Comparison of ENCODE assay signal across 18 cellular contexts in the genomic region with DNA sequence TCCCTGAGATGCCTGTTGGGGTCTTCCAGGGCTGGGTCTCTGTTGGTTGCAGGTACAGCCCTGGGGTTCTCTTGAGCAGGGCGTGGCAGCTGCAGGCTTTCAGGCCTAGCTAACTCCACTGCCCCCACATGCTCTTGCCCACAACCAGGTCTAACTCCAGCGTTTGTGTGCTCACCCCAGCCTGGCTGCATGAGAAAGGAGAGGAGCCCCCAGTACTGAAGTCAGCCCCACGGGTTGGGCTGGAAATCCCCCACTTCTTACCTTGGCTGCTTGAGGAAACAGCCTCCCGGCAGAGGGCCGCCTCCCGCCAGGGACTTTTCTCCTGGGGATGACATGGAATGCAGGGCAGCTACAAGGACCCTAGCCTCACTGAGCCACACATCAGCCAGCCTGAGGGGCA. TPM values are rescaled to one million over a fixed set of nuclear protein-coding genes. Genes with fewer than 3 reads are reported as not detected.
DNase-seq lines count a peak whose midpoint lies in the region; ATAC-seq, FAIRE-seq and TF ChIP-seq lines count a peak whose summit lies in the region.
"Had no signal": no experiment of that assay in that cellular context is flagged by ENCODE, and none has a peak within 500 bp of the region (broad histone marks: within the 10 kb centered on the region; RNA-seq: fewer than 3 reads in every experiment).

No MANE protein-coding gene starts in this region.

- no peak overlapping the region for H3K27ac ChIP-seq in IMR-90 (ENCODE audit: insufficient read depth, low read length)
- H3K27ac ChIP-seq in H1 (ENCODE audit: low read depth, low read length): no peak overlapping the region
- H3K27ac ChIP-seq in vagina: no peak overlapping the region
- H3K27ac ChIP-seq: 22Rv1, KMS-11 had no signal

- H3K9me3 ChIP-seq in IMR-90 (ENCODE audit: control insufficient read depth, insufficient read depth, low read length): no peaks in the 10 kb centered on the region
- no peaks in the 10 kb centered on the region for H3K9me3 ChIP-seq in H1 (ENCODE audit: insufficient read depth in 2 of 2, low read depth in 1 of 2, low read length in 1 of 2)
- no peaks in the 10 kb centered on the region for H3K9me3 ChIP-seq in vagina

- no TSS peak for BruUV-seq in IMR-90 (replicated peaks; lab: Mats Ljungman, UMichigan)

- H3K4me2 ChIP-seq in IMR-90 (ENCODE audit: low read depth, low read length) (no peak overlapping the region), H1 (ENCODE audit: insufficient read depth in 1 of 2, low read depth in 2 of 2, low read length in 2 of 2) (no peak overlapping the region)
- H3K4me2 ChIP-seq: KMS-11 had no signal

- TF ChIP-seq CTCF in IMR-90 (conservative IDR thresholded peaks at IDR 0.05; ENCODE audit: low read depth, low read length): no peak
- TF ChIP-seq CTCF in H1 (IDR thresholded peaks at IDR 0.05; ENCODE audit: control extremely low read depth in 1 of 3, insufficient read depth in 1 of 3, low read depth in 1 of 3, low read length in 3 of 3): no peak
- TF ChIP-seq CTCF in vagina (IDR thresholded peaks at IDR 0.05): no peak

- H4K5ac ChIP-seq in IMR-90 (ENCODE audit: low read depth, low read length) (no peak overlapping the region), H1 (ENCODE audit: insufficient read length, low read depth, low read length) (no peak overlapping the region)

- H3K9me3 Mint-ChIP-seq in activated naive CD8-positive, alpha-beta T cell treated with anti-CD3 and anti-CD28 coated beads, Interleukin-2, amount 50 U/mL, for 24 hours: no peaks in the 10 kb centered on the region
- no peaks in the 10 kb centered on the region for H3K9me3 Mint-ChIP-seq in activated naive CD8-positive, alpha-beta T cell treated with anti-CD3 and anti-CD28 coated beads for 36 hours
- H3K9me3 Mint-ChIP-seq: HFFc6 had no signal

- H3K4me1 Mint-ChIP-seq in activated naive CD8-positive, alpha-beta T cell treated with anti-CD3 and anti-CD28 coated beads, Interleukin-2, amount 50 U/mL, for 24 hours: peaks cover 3% of the 10 kb centered on the region
- peaks cover 8% of the 10 kb centered on the region for H3K4me1 Mint-ChIP-seq in activated naive CD8-positive, alpha-beta T cell treated with anti-CD3 and anti-CD28 coated beads for 36 hours

- H3K4me1 ChIP-seq in IMR-90 (ENCODE audit: control insufficient read depth, insufficient read depth, low read length) (peaks cover 2% of the 10 kb centered on the region; the same call in 1 of the 2 replicates), H1 (replicated peaks in 1 of 4; ENCODE audit: control insufficient read depth in 3 of 4, insufficient read depth in 4 of 4, low read length in 3 of 4) (peaks cover 0 to 27% (median 11%) of the 10 kb centered on the region in 4 experiments; a peak in 4 of 7 replicates), vagina (peaks cover 13% of the 10 kb centered on the region)

- no peak for FAIRE-seq in H1 (lab: Jason Lieb, UNC)

- H2BK12ac ChIP-seq in H1 (ENCODE audit: low read depth, low read length): no peak overlapping the region

- H3K36me3 Mint-ChIP-seq in activated naive CD8-positive, alpha-beta T cell treated with anti-CD3 and anti-CD28 coated beads, Interleukin-2, amount 50 U/mL, for 24 hours (ENCODE audit: low read depth): no peaks in the 10 kb centered on the region
- no peaks in the 10 kb centered on the region for H3K36me3 Mint-ChIP-seq in activated naive CD8-positive, alpha-beta T cell treated with anti-CD3 and anti-CD28 coated beads for 36 hours
- H3K36me3 Mint-ChIP-seq: CD4-positive, CD25-positive, alpha-beta regulatory T cell had no signal

- POLR2A ChIA-PET in IMR-90 (lab: Charles Lee; ENCODE audit: unreplicated experiment): no interaction called here
- POLR2A ChIA-PET in H1 (lab: Charles Lee; ENCODE audit: partially characterized antibody): interaction anchor here (1.4 to 11.5 kb wide), 3 partner anchors 15 to 46 kb away, joined by 3 to 209 read pairs (median 105); a partner anchor contains a TSS

- no peak overlapping the region for H3K14ac ChIP-seq in IMR-90 (replicated peaks; ENCODE audit: low read depth, low read length)
- H3K14ac ChIP-seq in H1 (ENCODE audit: insufficient read length): no peak overlapping the region

- no peaks in the 10 kb centered on the region for H3K27me3 Mint-ChIP-seq in activated naive CD8-positive, alpha-beta T cell treated with anti-CD3 and anti-CD28 coated beads, Interleukin-2, amount 50 U/mL, for 24 hours
- no peaks in the 10 kb centered on the region for H3K27me3 Mint-ChIP-seq in activated naive CD8-positive, alpha-beta T cell treated with anti-CD3 and anti-CD28 coated beads for 36 hours
- H3K27me3 Mint-ChIP-seq: CD4-positive, CD25-positive, alpha-beta regulatory T cell had no signal

- H4K20me1 ChIP-seq in IMR-90 (ENCODE audit: insufficient read depth, low read length) (no peaks in the 10 kb centered on the region), H1 (replicated peaks in 1 of 2; ENCODE audit: control insufficient read depth in 1 of 2, insufficient read depth in 2 of 2, low read length in 2 of 2) (no peaks in the 10 kb centered on the region)

- H3K36me3 ChIP-seq in IMR-90 (ENCODE audit: control insufficient read depth, insufficient read depth, low read length) (no peaks in the 10 kb centered on the region), H1 (ENCODE audit: control insufficient read depth in 2 of 4, insufficient read depth in 4 of 4, low read length in 3 of 4) (no peaks in the 10 kb centered on the region), vagina (no peaks in the 10 kb centered on the region)

- no peak overlapping the region for H2BK15ac ChIP-seq in IMR-90 (ENCODE audit: low read depth, low read length)
- H2BK15ac ChIP-seq in H1 (ENCODE audit: low read length): 0 out of 2 replicates have a peak overlapping the region, but pooled peaks have one; percentile 81

- H2AK5ac ChIP-seq in IMR-90 (ENCODE audit: low read depth, low read length) (no peak overlapping the region), H1 (ENCODE audit: low read depth, low read length) (no peak overlapping the region)

- CTCF ChIA-PET in IMR-90 (lab: Yijun Ruan, JAX) (no interaction called here), H1 (lab: Charles Lee; ENCODE audit: partially characterized antibody) (interaction anchor here (0.7 to 20.6 kb wide), 7 partner anchors 10 to 107 kb away, joined by 3 to 619 read pairs (median 11); a partner anchor contains a TSS)

- 87% methylated on average over 5 of the region's 6 CpGs; no CpG with 5 or more reads in 1 of the 2 experiments for WGBS in IMR-90 (ENCODE audit: extremely low coverage in 2 of 2, insufficient read length in 1 of 2), 2 experiments
- WGBS in H1 (ENCODE audit: extremely low coverage in 1 of 2, insufficient coverage in 1 of 2, insufficient read length in 1 of 2, insufficient replicate concordance in 2 of 2, low coverage in 1 of 2, low lambda C conversion rate in 2 of 2, missing lambda C conversion rate in 1 of 2), 2 experiments: 72% methylated on average over 5 of the region's 6 CpGs; no CpG with 5 or more reads in 1 of the 2 experiments

- H3K9me1 ChIP-seq in IMR-90 (ENCODE audit: insufficient read depth, low read length): peaks cover 4% of the 10 kb centered on the region

- H2BK120ac ChIP-seq in IMR-90 (ENCODE audit: low read depth, low read length) (no peak overlapping the region), H1 (replicated peaks; ENCODE audit: low read depth, low read length) (no peak overlapping the region)

- intact Hi-C loops in IMR-90 (cut with micrococcal nuclease): no loop called here
- intact Hi-C loops in vagina (cut with DNase I): no loop called here

- TF ChIP-seq EP300 in H1 (IDR thresholded peaks at IDR 0.05; ENCODE audit: borderline replicate concordance in 1 of 2, low read depth in 2 of 2, low read length in 2 of 2): no peak

- H2AFZ ChIP-seq in IMR-90 (replicated peaks; ENCODE audit: low read length, poor library complexity): no peak overlapping the region
- no peak overlapping the region for H2AFZ ChIP-seq in H1 (ENCODE audit: low read length)

- in situ Hi-C loops in IMR-90 (cut with MboI; ENCODE audit: low sequenced_read_pairs): no loop called here

- peak overlapping the region; percentile 67 for H2AK9ac ChIP-seq in IMR-90 (replicated peaks; ENCODE audit: low read depth, low read length, poor library complexity)

- no peak for TF ChIP-seq POLR2A in IMR-90 (IDR thresholded peaks at IDR 0.05; ENCODE audit: low read depth, low read length)
- no peak for TF ChIP-seq POLR2A in H1 (IDR thresholded peaks at IDR 0.05; ENCODE audit: control extremely low read depth in 1 of 2, low read depth in 2 of 2, low read length in 2 of 2)
- no peak for TF ChIP-seq POLR2A in vagina (IDR thresholded peaks at IDR 0.05)

- H3K79me1 ChIP-seq in IMR-90 (ENCODE audit: low read depth in 1 of 2, low read length in 2 of 2): peaks cover 0 to 5% of the 10 kb centered on the region in 2 experiments; a peak in 2 of 4 replicates
- no peaks in the 10 kb centered on the region for H3K79me1 ChIP-seq in H1 (ENCODE audit: low read depth, low read length)

- H4K91ac ChIP-seq in IMR-90 (ENCODE audit: insufficient read depth, low read depth, low read length): no peak overlapping the region
- H4K91ac ChIP-seq in H1 (replicated peaks; ENCODE audit: insufficient read length, low read length): no peak overlapping the region

- H2BK20ac ChIP-seq in IMR-90 (ENCODE audit: low read depth, low read length) (no peak overlapping the region), H1 (ENCODE audit: low read length) (no peak overlapping the region)

- H3K23ac ChIP-seq in IMR-90 (ENCODE audit: low read depth, low read length) (no peak overlapping the region), H1 (ENCODE audit: insufficient read length) (no peak overlapping the region)

- no peak for DNase-seq in activated naive CD8-positive, alpha-beta T cell treated with anti-CD3 and anti-CD28 coated beads, Interleukin-2, amount 50 U/mL, for 24 hours
- no peak for DNase-seq in activated naive CD8-positive, alpha-beta T cell treated with anti-CD3 and anti-CD28 coated beads for 36 hours
- no peak for DNase-seq in IMR-90
- DNase-seq in H1 (ENCODE audit: low read depth in 1 of 2, low spot score in 2 of 2): no peak
- DNase-seq in vagina (ENCODE audit: extremely low spot score in 2 of 2): no peak
- DNase-seq in NOMO-1 treated with DMSO at 0.1 percent for 48 hours (lab: John Stamatoyannopoulos, UW; ENCODE audit: unreplicated experiment): no peak
- no peak for DNase-seq in cerebellar nuclear complex (lab: John Stamatoyannopoulos, UW)
- DNase-seq in NOMO-1 (lab: John Stamatoyannopoulos, UW; ENCODE audit: unreplicated experiment in 2 of 2): no peak
- DNase-seq: Calu3; CD4-positive, CD25-positive, alpha-beta regulatory T cell; DMS79 treated with DMSO at 0.1 percent for 48 hours; EL; GDM1; GOT3; HCEC 1CT; HFFc6 had no signal

- peaks cover 4% of the 10 kb centered on the region; the same call in 1 of the 2 replicates for H3K23me2 ChIP-seq in H1 (ENCODE audit: low read depth, low read length)

- H4K8ac ChIP-seq in IMR-90 (ENCODE audit: low read depth in 2 of 2, low read length in 2 of 2) (no peak overlapping the region), H1 (ENCODE audit: extremely low read depth, insufficient read depth, low read length) (no peak overlapping the region)

- H3K4ac ChIP-seq in IMR-90 (ENCODE audit: low read depth, low read length) (no peak overlapping the region), H1 (replicated peaks; ENCODE audit: insufficient read length, low read depth, low read length) (no peak overlapping the region)

- peak; percentile 12 for ATAC-seq in activated naive CD8-positive, alpha-beta T cell treated with anti-CD3 and anti-CD28 coated beads, Interleukin-2, amount 50 U/mL, for 24 hours
- no peak for ATAC-seq in IMR-90 (ENCODE audit: low read depth)

- no peak for TF ChIP-seq RAD21 in IMR-90 (IDR thresholded peaks at IDR 0.05; ENCODE audit: low read length)
- TF ChIP-seq RAD21 in H1 (IDR thresholded peaks at IDR 0.05 in 1 of 2, conservative IDR thresholded peaks at IDR 0.05 in 1 of 2; ENCODE audit: low read depth in 2 of 2, low read length in 2 of 2): no peak

- H3K18ac ChIP-seq in IMR-90 (ENCODE audit: low read depth, low read length): no peak overlapping the region
- no peak overlapping the region for H3K18ac ChIP-seq in H1 (ENCODE audit: extremely low read depth, low read length)

- H3K27ac Mint-ChIP-seq in activated naive CD8-positive, alpha-beta T cell treated with anti-CD3 and anti-CD28 coated beads, Interleukin-2, amount 50 U/mL, for 24 hours: no peak overlapping the region
- no peak overlapping the region for H3K27ac Mint-ChIP-seq in activated naive CD8-positive, alpha-beta T cell treated with anti-CD3 and anti-CD28 coated beads for 36 hours
- H3K27ac Mint-ChIP-seq: HFFc6 had no signal

- no peak overlapping the region for H3K9ac ChIP-seq in IMR-90 (ENCODE audit: low read depth, low read length)
- H3K9ac ChIP-seq in H1 (replicated peaks in 1 of 4; ENCODE audit: extremely low read depth in 1 of 4, low read depth in 3 of 4, low read length in 3 of 4): no peak overlapping the region
- H3K9ac ChIP-seq: KMS-11 had no signal

- H3K27me3 ChIP-seq in IMR-90 (ENCODE audit: control insufficient read depth, insufficient read depth, low read length) (no peaks in the 10 kb centered on the region), H1 (replicated peaks in 1 of 4; ENCODE audit: control insufficient read depth in 3 of 4, extremely low read depth in 1 of 4, insufficient read depth in 3 of 4, low read length in 3 of 4) (peaks cover 0 to 4% (median 0%) of the 10 kb centered on the region in 4 experiments; a peak in 2 of 7 replicates), vagina (no peaks in the 10 kb centered on the region)

- no peak overlapping the region for H2BK5ac ChIP-seq in IMR-90 (ENCODE audit: low read depth, low read length, poor library complexity, severe bottlenecking)
- 0 out of 2 replicates have a peak overlapping the region, but pooled peaks have one; percentile 8 for H2BK5ac ChIP-seq in H1 (ENCODE audit: low read depth, low read length)

- no peak overlapping the region for H3K56ac ChIP-seq in IMR-90 (ENCODE audit: extremely low read depth, insufficient read depth, low read length)
- H3K56ac ChIP-seq in H1 (replicated peaks; ENCODE audit: insufficient read length, low read depth, low read length): no peak overlapping the region

- H3K79me2 ChIP-seq in H1 (ENCODE audit: control insufficient read depth in 1 of 2, insufficient read depth in 2 of 2, low read length in 2 of 2): no peaks in the 10 kb centered on the region

- dilution Hi-C loops in IMR-90 (cut with HindIII; ENCODE audit: low sequenced_read_pairs, unreplicated experiment): no loop called here

- no peak overlapping the region for H3K4me3 ChIP-seq in IMR-90 (ENCODE audit: insufficient read depth, low read depth, low read length)
- H3K4me3 ChIP-seq in H1 (ENCODE audit: extremely low read depth in 1 of 4, insufficient read depth in 2 of 4, low read depth in 3 of 4, low read length in 4 of 4): no peak overlapping the region
- no peak overlapping the region for H3K4me3 ChIP-seq in vagina

- no peak overlapping the region for H3K4me3 Mint-ChIP-seq in activated naive CD8-positive, alpha-beta T cell treated with anti-CD3 and anti-CD28 coated beads, Interleukin-2, amount 50 U/mL, for 24 hours
- H3K4me3 Mint-ChIP-seq in activated naive CD8-positive, alpha-beta T cell treated with anti-CD3 and anti-CD28 coated beads for 36 hours: no peak overlapping the region
- H3K4me3 Mint-ChIP-seq: HFFc6 had no signal

RNA-seq across cellular contexts. Expression of a gene that starts 16.7 kb away (rescaled TPM):
- not detected for total RNA-seq in activated naive CD8-positive, alpha-beta T cell treated with anti-CD3 and anti-CD28 coated beads for 36 hours
- total RNA-seq in IMR-90 (2012; rRNA removed) (1.7 and 1.8 TPM in 2 replicates), vagina (20.9 TPM)
- polyA plus RNA-seq in IMR-90 (2012; rRNA removed) (3.4 and 3.6 TPM in 2 replicates), H1 (2011; rRNA removed) (0.22 and 0.23 TPM in 2 replicates)
- polyA plus RNA-seq in IMR-90 (2012; cell fraction: cytosol; rRNA removed): 2.3 and 2.9 TPM in 2 replicates
- polyA plus RNA-seq in IMR-90 (2012; cell fraction: nucleus; rRNA removed; ENCODE audit: low replicate concordance): 2.4 and 5.1 TPM in 2 replicates
- total RNA-seq in H1 (2021; fragmentation: NEBNext Ultra II Directional; extraction: Animal tissue kit (Norgen Biotek cat#: 25700)): 0.48 and 0.60 TPM in 2 replicates
- 0.21 TPM for polyA plus RNA-seq in H1 (2011; cell fraction: cytosol; rRNA removed)
- 1.0 TPM for polyA plus RNA-seq in H1 (2011; cell fraction: nucleus; rRNA removed)
- polyA plus RNA-seq in H1 (2012, experiment 1 of 2): 0.12 to 0.18 TPM (median 0.17 TPM) in 3 of 4 replicates, not detected in the other
- 0.16 TPM for polyA plus RNA-seq in H1 (2012, experiment 2 of 2)
- 0.20 TPM for polyA plus RNA-seq in H1 (2013, experiment 1 of 2)
- 0.20 TPM for polyA plus RNA-seq in H1 (2013, experiment 2 of 2)
- 0.27 and 0.85 TPM in 2 replicates for polyA minus RNA-seq in H1 (2011; rRNA and poly(A)+ RNA removed)
- not detected for polyA minus RNA-seq in H1 (2011; cell fraction: cytosol; rRNA and poly(A)+ RNA removed)
- 2.5 TPM for polyA minus RNA-seq in H1 (2011; cell fraction: nucleus; rRNA and poly(A)+ RNA removed)
- total RNA-seq: Calu3; CD4-positive, CD25-positive, alpha-beta regulatory T cell had no signal
- polyA plus RNA-seq: CD4-positive, CD25-positive, alpha-beta regulatory T cell had no signal

RNA-seq across cellular contexts. Expression of a gene that starts 18.2 kb away (rescaled TPM):
- 10 to 100 TPM; 12.1 to 13.2 TPM for total RNA-seq in activated naive CD8-positive, alpha-beta T cell treated with anti-CD3 and anti-CD28 coated beads for 36 hours
- total RNA-seq in IMR-90 (2012; rRNA removed): 30.0 and 32.3 TPM in 2 replicates
- polyA plus RNA-seq in IMR-90 (2012; rRNA removed): 19.3 and 20.8 TPM in 2 replicates
- 15.0 and 19.5 TPM in 2 replicates for polyA plus RNA-seq in IMR-90 (2012; cell fraction: cytosol; rRNA removed)
- 15.5 and 29.3 TPM in 2 replicates for polyA plus RNA-seq in IMR-90 (2012; cell fraction: nucleus; rRNA removed; ENCODE audit: low replicate concordance)
- total RNA-seq in H1 (2021; fragmentation: NEBNext Ultra II Directional; extraction: Animal tissue kit (Norgen Biotek cat#: 25700)): 31.9 and 32.7 TPM in 2 replicates
- 28.9 and 32.9 TPM in 2 replicates for polyA plus RNA-seq in H1 (2011; rRNA removed)
- polyA plus RNA-seq in H1 (2011; cell fraction: cytosol; rRNA removed): 27.4 TPM
- 35.6 TPM for polyA plus RNA-seq in H1 (2011; cell fraction: nucleus; rRNA removed)
- 19.1 to 31.3 TPM (median 29.5 TPM) in 4 replicates for polyA plus RNA-seq in H1 (2012, experiment 1 of 2)
- polyA plus RNA-seq in H1 (2012, experiment 2 of 2): 32.6 TPM
- 12.6 TPM for polyA plus RNA-seq in H1 (2013, experiment 1 of 2)
- polyA plus RNA-seq in H1 (2013, experiment 2 of 2): 11.3 TPM
- 65.4 and 80.3 TPM in 2 replicates for polyA minus RNA-seq in H1 (2011; rRNA and poly(A)+ RNA removed)
- 39.1 TPM for polyA minus RNA-seq in H1 (2011; cell fraction: cytosol; rRNA and poly(A)+ RNA removed)
- 31.4 TPM for polyA minus RNA-seq in H1 (2011; cell fraction: nucleus; rRNA and poly(A)+ RNA removed)
- 21.4 TPM for total RNA-seq in vagina

RNA-seq across cellular contexts. Expression of a gene that starts 38.4 kb away (rescaled TPM):
- total RNA-seq in activated naive CD8-positive, alpha-beta T cell treated with anti-CD3 and anti-CD28 coated beads for 36 hours: under 1 TPM; 0.45 to 0.50 TPM
- total RNA-seq in IMR-90 (2012; rRNA removed) (not detected in 2 replicates), vagina (32.9 TPM)
- polyA plus RNA-seq in IMR-90 (2012; rRNA removed) (0.07 and 0.10 TPM in 2 replicates), H1 (2011; rRNA removed) (1.5 and 2.2 TPM in 2 replicates)
- 0.05 TPM in 1 of 2 replicates, not detected in the other for polyA plus RNA-seq in IMR-90 (2012; cell fraction: cytosol; rRNA removed)
- 0.48 and 0.57 TPM in 2 replicates for polyA plus RNA-seq in IMR-90 (2012; cell fraction: nucleus; rRNA removed; ENCODE audit: low replicate concordance)
- total RNA-seq in H1 (2021; fragmentation: NEBNext Ultra II Directional; extraction: Animal tissue kit (Norgen Biotek cat#: 25700)): 2.4 and 2.7 TPM in 2 replicates
- 2.8 TPM for polyA plus RNA-seq in H1 (2011; cell fraction: cytosol; rRNA removed)
- polyA plus RNA-seq in H1 (2011; cell fraction: nucleus; rRNA removed): 2.0 TPM
- 3.6 to 3.9 TPM (median 3.7 TPM) in 4 replicates for polyA plus RNA-seq in H1 (2012, experiment 1 of 2)
- 2.3 TPM for polyA plus RNA-seq in H1 (2012, experiment 2 of 2)
- 1.5 TPM for polyA plus RNA-seq in H1 (2013, experiment 1 of 2)
- polyA plus RNA-seq in H1 (2013, experiment 2 of 2): 1.4 TPM
- polyA minus RNA-seq in H1 (2011; rRNA and poly(A)+ RNA removed): 1.3 and 1.5 TPM in 2 replicates
- 2.4 TPM for polyA minus RNA-seq in H1 (2011; cell fraction: cytosol; rRNA and poly(A)+ RNA removed)
- 2.9 TPM for polyA minus RNA-seq in H1 (2011; cell fraction: nucleus; rRNA and poly(A)+ RNA removed)
- total RNA-seq: CD4-positive, CD25-positive, alpha-beta regulatory T cell had no signal

RNA-seq across cellular contexts. Expression of a gene that starts 40.8 kb away (rescaled TPM):
- 10 to 100 TPM; 43.9 to 45.8 TPM for total RNA-seq in activated naive CD8-positive, alpha-beta T cell treated with anti-CD3 and anti-CD28 coated beads for 36 hours
- total RNA-seq in IMR-90 (2012; rRNA removed): 41.9 and 51.3 TPM in 2 replicates
- polyA plus RNA-seq in IMR-90 (2012; rRNA removed): 72.5 and 77.8 TPM in 2 replicates
- 40.3 and 108 TPM in 2 replicates for polyA plus RNA-seq in IMR-90 (2012; cell fraction: cytosol; rRNA removed)
- polyA plus RNA-seq in IMR-90 (2012; cell fraction: nucleus; rRNA removed; ENCODE audit: low replicate concordance): 31.6 and 74.8 TPM in 2 replicates
- 28.7 and 34.3 TPM in 2 replicates for total RNA-seq in H1 (2021; fragmentation: NEBNext Ultra II Directional; extraction: Animal tissue kit (Norgen Biotek cat#: 25700))
- polyA plus RNA-seq in H1 (2011; rRNA removed): 159 and 215 TPM in 2 replicates
- 112 TPM for polyA plus RNA-seq in H1 (2011; cell fraction: cytosol; rRNA removed)
- polyA plus RNA-seq in H1 (2011; cell fraction: nucleus; rRNA removed): 104 TPM
- 33.4 to 49.1 TPM (median 43.9 TPM) in 4 replicates for polyA plus RNA-seq in H1 (2012, experiment 1 of 2)
- 56.2 TPM for polyA plus RNA-seq in H1 (2012, experiment 2 of 2)
- polyA plus RNA-seq in H1 (2013, experiment 1 of 2): 17.9 TPM
- polyA plus RNA-seq in H1 (2013, experiment 2 of 2): 16.9 TPM
- polyA minus RNA-seq in H1 (2011; rRNA and poly(A)+ RNA removed): 55.7 and 84.0 TPM in 2 replicates
- polyA minus RNA-seq in H1 (2011; cell fraction: cytosol; rRNA and poly(A)+ RNA removed): 89.2 TPM
- polyA minus RNA-seq in H1 (2011; cell fraction: nucleus; rRNA and poly(A)+ RNA removed): 65.8 TPM
- total RNA-seq in vagina: 25.3 TPM
